In the genomic region with DNA sequence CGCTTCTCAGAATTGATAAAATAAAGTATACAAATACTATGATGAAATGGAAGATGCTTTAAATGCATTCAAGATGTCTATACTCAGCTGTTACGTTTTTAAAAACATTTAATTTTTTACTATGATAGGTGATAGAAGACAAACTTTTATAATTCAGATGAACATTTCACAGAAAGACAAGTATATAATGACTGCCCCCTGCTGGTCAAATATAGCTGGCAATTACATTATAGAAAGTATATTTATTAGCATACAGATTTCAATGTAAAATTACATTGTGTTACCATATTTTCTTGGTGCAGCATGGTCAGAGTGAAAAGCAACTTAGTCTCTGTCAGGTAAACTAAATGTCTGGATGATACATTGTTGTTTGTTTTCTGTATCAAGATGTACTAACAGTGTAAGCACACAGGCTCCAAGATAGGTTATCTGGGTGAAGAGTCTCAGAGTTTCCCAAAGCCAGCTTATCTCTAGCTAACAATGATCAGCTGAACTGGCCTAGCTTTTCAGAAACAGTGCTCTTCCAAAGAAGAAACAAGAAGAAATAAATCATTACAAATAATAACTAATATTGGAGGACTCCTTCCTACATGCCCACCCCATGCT, we compare ENCODE assay signal across 8 cellular contexts. TPM values are rescaled to one million over a fixed set of nuclear protein-coding genes. Genes with fewer than 3 reads are reported as not detected.
A peak's percentile ranks its signal among the peaks of the same experiment; 100 is the strongest.
DNase-seq lines count a peak whose midpoint lies in the region; ATAC-seq lines count a peak whose summit lies in the region.

No MANE protein-coding gene starts in this region.

- no peak overlapping the region for H3K4me3 Mint-ChIP-seq in activated CD4-positive, alpha-beta T cell treated with anti-CD3 and anti-CD28 coated beads, Interleukin-2, amount 10 ng/mL, durations not matched to agents 24 days and 14 days

- H3K27me3 Mint-ChIP-seq in activated CD4-positive, alpha-beta T cell treated with anti-CD3 and anti-CD28 coated beads, Interleukin-2, amount 10 ng/mL, durations not matched to agents 24 days and 14 days: peaks cover 5% of the 10 kb centered on the region

- no peaks in the 10 kb centered on the region for H3K27me3 ChIP-seq in aorta (ENCODE audit: control insufficient read depth in 1 of 2, insufficient read depth in 2 of 2, low read length in 1 of 2)

- H3K27ac Mint-ChIP-seq in activated CD4-positive, alpha-beta T cell treated with anti-CD3 and anti-CD28 coated beads, Interleukin-2, amount 10 ng/mL, durations not matched to agents 24 days and 14 days: no peak overlapping the region

- DNase-seq in NCI-H82 (lab: John Stamatoyannopoulos, UW): peak; percentile 51
- no peak for DNase-seq in NCI-H82 treated with DMSO at 0.1 percent for 48 hours (lab: John Stamatoyannopoulos, UW; ENCODE audit: unreplicated experiment)
- DNase-seq in KBM-7: peak; percentile 43
- DNase-seq in activated CD4-positive, alpha-beta T cell treated with anti-CD3 and anti-CD28 coated beads, Interleukin-2, amount 10 ng/mL, durations not matched to agents 24 days and 14 days: peak; percentile 64
- DNase-seq in left lobe of liver (ENCODE audit: low spot score): no peak
- no peak for DNase-seq in aorta

- H3K4me3 ChIP-seq in aorta (ENCODE audit: low read length in 2 of 2): no peak overlapping the region

- H3K4me1 Mint-ChIP-seq in activated CD4-positive, alpha-beta T cell treated with anti-CD3 and anti-CD28 coated beads, Interleukin-2, amount 10 ng/mL, durations not matched to agents 24 days and 14 days: no peaks in the 10 kb centered on the region

- H3K27ac ChIP-seq in aorta (ENCODE audit: low read depth in 1 of 2, low read length in 2 of 2): no peak overlapping the region

- ATAC-seq in left lobe of liver: peak; percentile 53
- no peak for ATAC-seq in GM18517 (IDR thresholded peaks at IDR 0.05; ENCODE audit: unreplicated experiment)
- no peak for ATAC-seq in GM18520 (IDR thresholded peaks at IDR 0.05; ENCODE audit: unreplicated experiment)
- ATAC-seq in aorta (ENCODE audit: low FRiP score): no peak

- intact Hi-C loops in activated CD4-positive, alpha-beta T cell treated with anti-CD3 and anti-CD28 coated beads, Interleukin-2, amount 10 ng/mL, durations not matched to agents 24 days and 14 days (cut with micrococcal nuclease): loop anchor here (2.0 kb wide), 1 partner anchor 240 kb away; no protein-coding TSS in a partner anchor
- intact Hi-C loops in aorta (cut with DNase I): loop anchor here (5.0 to 10.0 kb wide), 3 partner anchors 239 to 422 kb away; no protein-coding TSS in a partner anchor

- no peaks in the 10 kb centered on the region for H3K4me1 ChIP-seq in aorta (ENCODE audit: control insufficient read depth in 1 of 2, insufficient read depth in 2 of 2, low read length in 2 of 2)

- WGBS in aorta, 2 donors: 51 to 57% methylated on average over 2 of the region's 2 CpGs

- no peaks in the 10 kb centered on the region for H3K36me3 Mint-ChIP-seq in activated CD4-positive, alpha-beta T cell treated with anti-CD3 and anti-CD28 coated beads, Interleukin-2, amount 10 ng/mL, durations not matched to agents 24 days and 14 days (ENCODE audit: low read depth)

- no peaks in the 10 kb centered on the region for H3K9me3 Mint-ChIP-seq in activated CD4-positive, alpha-beta T cell treated with anti-CD3 and anti-CD28 coated beads, Interleukin-2, amount 10 ng/mL, durations not matched to agents 24 days and 14 days

- no peaks in the 10 kb centered on the region for H3K36me3 ChIP-seq in aorta (ENCODE audit: control insufficient read depth in 1 of 2, insufficient read depth in 2 of 2, low read length in 1 of 2)

- in situ Hi-C loops in KBM-7 (cut with MboI; ENCODE audit: low pct_unique_long_range_greater_than_20kb, low sequenced_read_pairs): loop anchor here (25.0 kb wide), 1 partner anchor 654 kb away; no protein-coding TSS in a partner anchor

- no peaks in the 10 kb centered on the region for H3K9me3 ChIP-seq in aorta (ENCODE audit: control insufficient read depth, low read length)

RNA-seq across cellular contexts. Expression of a gene that starts 54.1 kb away (rescaled TPM):
- total RNA-seq in activated CD4-positive, alpha-beta T cell treated with anti-CD3 and anti-CD28 coated beads, Interleukin-2, amount 10 ng/mL, durations not matched to agents 24 days and 14 days: not detected in 2 replicates
- 6.6 TPM for total RNA-seq in left lobe of liver
- 100 to 1,000 TPM in 1 of 2 donors, 10 to 100 TPM in 1; 74.8 to 110 TPM for total RNA-seq in aorta
- 10 to 100 TPM; 14.1 to 39.8 TPM for polyA plus RNA-seq in aorta

Comparison
In these comparisons a context has a peak if more than half of its experiments do, and no peak if none do; other contexts are left out.
1. DNase-seq: peak in NCI-H82 (single experiment), KBM-7 (single experiment) and activated CD4-positive, alpha-beta T cell treated with anti-CD3 and anti-CD28 coated beads, Interleukin-2, amount 10 ng/mL, durations not matched to agents 24 days and 14 days (single experiment); none in NCI-H82 treated with DMSO at 0.1 percent for 48 hours (single experiment), left lobe of liver (single experiment) and aorta (0 of 2).